In the genomic region with DNA sequence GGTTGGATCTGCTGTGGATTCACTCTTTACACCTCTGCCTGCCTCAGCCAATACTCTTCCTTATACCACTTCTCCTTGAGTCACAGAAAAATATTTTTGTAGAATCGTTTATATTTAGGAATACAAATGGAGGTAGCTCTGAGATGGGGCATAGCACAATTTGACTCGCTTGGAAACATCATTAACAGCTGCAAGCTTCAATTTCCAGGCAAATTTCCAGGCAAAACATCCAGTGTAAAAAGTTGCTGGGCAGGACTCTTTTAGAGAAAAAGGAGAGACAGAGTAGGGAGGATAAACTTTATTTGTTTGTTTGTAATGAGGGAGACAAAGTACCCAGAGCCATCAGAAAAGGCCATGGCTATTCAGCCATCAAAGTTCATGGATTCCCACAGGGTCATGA, we compare ENCODE assay signal across 24 cellular contexts.
"Had no signal": no experiment of that assay in that cellular context is flagged by ENCODE, and none has a peak within 500 bp of the region (broad histone marks: within the 10 kb centered on the region; RNA-seq: fewer than 3 reads in every experiment).

No MANE protein-coding gene starts in this region.

- H3K36me3 Mint-ChIP-seq: mesothelial cell of epicardium; stimulated activated memory B cell treated with anti-CD40 and anti-IgM and Interleukin-4, amounts not matched to agents 10 μg/mL and 1 μg/mL and 100 μg/mL, for 72 hours had no signal

- H2AFZ ChIP-seq: hepatocyte, neural progenitor cell, parathyroid adenoma had no signal

- H3K27me3 Mint-ChIP-seq: stimulated activated memory B cell treated with anti-CD40 and anti-IgM and Interleukin-4, amounts not matched to agents 10 μg/mL and 1 μg/mL and 100 μg/mL, for 72 hours had no signal

- H3K9ac ChIP-seq: neural progenitor cell, parathyroid adenoma had no signal

- H3K79me2 ChIP-seq: hepatocyte, parathyroid adenoma had no signal

- H3K4me3 ChIP-seq: heart right ventricle, hepatocyte, left ventricle myocardium inferior, lung, neural progenitor cell, spleen, stomach, testis, thyroid gland, transverse colon, upper lobe of left lung had no signal

- H3K27ac ChIP-seq: heart right ventricle, hepatocyte, left ventricle myocardium inferior, neural progenitor cell, parathyroid adenoma, spleen, stomach, testis, thyroid gland, transverse colon, upper lobe of left lung had no signal

- H3K27ac Mint-ChIP-seq: mesothelial cell of epicardium; naive thymus-derived CD8-positive, alpha-beta T cell; nephron progenitor cell; neural progenitor cell; progenitor cell of endocrine pancreas; stimulated activated memory B cell treated with anti-CD40 and anti-IgM and Interleukin-4, amounts not matched to agents 10 μg/mL and 1 μg/mL and 100 μg/mL, for 72 hours had no signal

- H3K27me3 ChIP-seq: heart right ventricle, hepatocyte, neural progenitor cell, stomach, testis, thyroid gland, transverse colon, upper lobe of left lung had no signal

- H3K4me2 ChIP-seq: hepatocyte had no signal

- H3K36me3 ChIP-seq: heart right ventricle, left ventricle myocardium inferior, neural progenitor cell, spleen, stomach, thyroid gland, transverse colon, upper lobe of left lung had no signal

- DNase-seq: heart right ventricle; islet precursor cell; left ventricle myocardium inferior; naive thymus-derived CD8-positive, alpha-beta T cell; nephron progenitor cell; retina; right cardiac atrium; small intestine; spleen; stimulated activated CD4-positive, alpha-beta T cell treated with anti-CD3 and anti-CD28 coated beads, Interleukin-4, amount 100 ng/mL, for 4 hours; stimulated activated CD8-positive, alpha-beta memory T cell treated with anti-CD3 and anti-CD28 coated beads, Interleukin-4, amount 100 ng/mL, for 48 hours; stimulated activated naive CD8-positive, alpha-beta T cell treated with anti-CD3 and anti-CD28 coated beads, Interleukin-15, Interleukin-2, amounts not matched to agents 100 U/mL and 50 U/mL, for 24 hours; stomach; testis; thyroid gland; transverse colon; upper lobe of left lung had no signal

- H3K4me1 ChIP-seq: heart right ventricle, left ventricle myocardium inferior, parathyroid adenoma, spleen, stomach, testis, thyroid gland, transverse colon, upper lobe of left lung had no signal

- H3K9me3 ChIP-seq: heart right ventricle, left ventricle myocardium inferior, testis, thyroid gland, transverse colon, upper lobe of left lung had no signal

- H3K4me3 Mint-ChIP-seq: mesothelial cell of epicardium; naive thymus-derived CD8-positive, alpha-beta T cell; nephron progenitor cell; neural progenitor cell; stimulated activated memory B cell treated with anti-CD40 and anti-IgM and Interleukin-4, amounts not matched to agents 10 μg/mL and 1 μg/mL and 100 μg/mL, for 72 hours had no signal

- H3K4me1 Mint-ChIP-seq: naive thymus-derived CD8-positive, alpha-beta T cell; stimulated activated memory B cell treated with anti-CD40 and anti-IgM and Interleukin-4, amounts not matched to agents 10 μg/mL and 1 μg/mL and 100 μg/mL, for 72 hours had no signal
